Comparison of ENCODE assay signal across 23 cellular contexts in genomic region chr2:119190726-119191125, GRCh38.
"Had no signal": no experiment of that assay in that cellular context is flagged by ENCODE, and none has a peak within 500 bp of the region (broad histone marks: within the 10 kb centered on the region; RNA-seq: fewer than 3 reads in every experiment).

No MANE protein-coding gene starts in this region.

- DNase-seq: activated CD4-positive, alpha-beta T cell treated with anti-CD3 and anti-CD28 coated beads for 4 hours; activated CD4-positive, alpha-beta T cell treated with anti-CD3 and anti-CD28 coated beads, Interleukin-2, amount 50 U/mL, for 4 hours; activated effector memory CD4-positive, alpha-beta T cell treated with Interleukin-2 at 50 U/mL for 16 hours; activated naive CD4-positive, alpha-beta T cell treated with anti-CD3 and anti-CD28 coated beads for 36 hours; activated naive CD8-positive, alpha-beta T cell treated with anti-CD3 and anti-CD28 coated beads for 36 hours; activated T-cell treated with anti-CD3 and anti-CD28 coated beads for 4 hours; adrenal gland; aorta; cerebellar nuclear complex; colonic mucosa; effector CD8-positive, alpha-beta T cell; esophagus squamous epithelium; foreskin melanocyte; left ventricle myocardium inferior; mucosa of descending colon; stimulated activated CD4-positive, alpha-beta T cell treated with anti-CD3 and anti-CD28 coated beads, Interleukin-1b, Interleukin-23, amount 100 ng/mL, for 48 hours; stimulated activated CD4-positive, alpha-beta T cell treated with anti-CD3 and anti-CD28 coated beads, Interleukin-4, amount 100 ng/mL, for 4 hours; stimulated activated CD8-positive, alpha-beta memory T cell treated with anti-CD3 and anti-CD28 coated beads, Interleukin-4, amount 100 ng/mL, for 48 hours; stimulated activated naive CD8-positive, alpha-beta T cell treated with anti-CD3 and anti-CD28 coated beads, Interleukin-15, amount 100 ng/mL, for 72 hours; substantia nigra had no signal

- ATAC-seq: mucosa of descending colon; natural killer cell treated with Interleukin-12 subunit alpha and Interleukin-12 subunit beta and Interleukin-15 and Interleukin-18, amount 100 ng/mL, for 72 hours; sciatic nerve; stimulated activated memory B cell treated with anti-CD40 and anti-IgM and Interleukin-4, amounts not matched to agents 10 μg/mL and 1 μg/mL and 100 μg/mL, for 72 hours; stimulated activated naive CD8-positive, alpha-beta T cell treated with anti-CD3 and anti-CD28 coated beads, Interleukin-15, amount 100 ng/mL, for 72 hours had no signal
